Comparison of ENCODE assay signal across 17 cellular contexts in the genomic region with DNA sequence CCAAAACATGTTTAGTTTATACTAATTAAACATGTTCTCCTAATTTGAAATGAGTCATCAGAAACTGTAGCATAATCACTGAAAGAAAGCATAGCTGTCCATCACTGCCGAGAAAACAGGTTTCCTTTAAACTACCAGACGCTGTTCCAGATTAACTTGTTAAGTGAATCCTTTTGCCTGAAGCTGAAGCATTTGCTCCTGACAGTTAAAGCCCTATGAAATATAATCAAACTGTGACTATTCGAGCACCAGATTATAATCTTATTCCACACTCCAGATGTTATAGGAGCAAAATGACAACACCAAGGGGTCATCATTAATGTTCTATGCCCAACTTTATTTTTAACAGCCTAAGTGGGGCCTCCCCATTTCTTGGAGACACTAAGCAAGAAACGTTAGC.
DNase-seq lines count a peak whose midpoint lies in the region; ATAC-seq and TF ChIP-seq lines count a peak whose summit lies in the region.
"Had no signal": no experiment of that assay in that cellular context is flagged by ENCODE, and none has a peak within 500 bp of the region (broad histone marks: within the 10 kb centered on the region; RNA-seq: fewer than 3 reads in every experiment).

No MANE protein-coding gene starts in this region.

- TF ChIP-seq POLR2A in stomach (IDR thresholded peaks at IDR 0.05): no peak
- TF ChIP-seq POLR2A in transverse colon (IDR thresholded peaks at IDR 0.05): no peak
- no peak for TF ChIP-seq POLR2A in vagina (IDR thresholded peaks at IDR 0.05)

- no peak for TF ChIP-seq EP300 in stomach (IDR thresholded peaks at IDR 0.05)
- no peak for TF ChIP-seq EP300 in transverse colon (IDR thresholded peaks at IDR 0.05; ENCODE audit: low read depth)

- H3K27me3 Mint-ChIP-seq in nephron (ENCODE audit: low read depth): no peaks in the 10 kb centered on the region

- intact Hi-C loops in stomach (cut with DNase I; ENCODE audit: low total_unique reads): no loop called here
- intact Hi-C loops in transverse colon (cut with DNase I; ENCODE audit: low total_unique reads): no loop called here
- intact Hi-C loops in vagina (cut with DNase I): no loop called here

- H3K4me3 Mint-ChIP-seq in nephron: no peak overlapping the region
- H3K4me3 Mint-ChIP-seq: CD14-positive monocyte had no signal

- peaks cover 51% of the 10 kb centered on the region for H3K4me1 Mint-ChIP-seq in nephron

- H3K4me3 ChIP-seq in SJCRH30: no peak overlapping the region
- no peak overlapping the region for H3K4me3 ChIP-seq in stomach
- no peak overlapping the region for H3K4me3 ChIP-seq in transverse colon
- H3K4me3 ChIP-seq in vagina: no peak overlapping the region

- no peak for TF ChIP-seq CTCF in nephron (IDR thresholded peaks at IDR 0.05; ENCODE audit: unreplicated experiment in 3 of 3)
- TF ChIP-seq CTCF in stomach (IDR thresholded peaks at IDR 0.05): no peak
- no peak for TF ChIP-seq CTCF in transverse colon (IDR thresholded peaks at IDR 0.05)
- TF ChIP-seq CTCF in vagina (IDR thresholded peaks at IDR 0.05): no peak

- H3K36me3 ChIP-seq in SJCRH30 (peaks cover 21% of the 10 kb centered on the region), stomach (peaks cover 0 to 25% (median 12%) of the 10 kb centered on the region in 4 donors), transverse colon (no peaks in the 10 kb centered on the region), vagina (no peaks in the 10 kb centered on the region)

- H3K4me1 ChIP-seq in SJCRH30 (peaks cover 42% of the 10 kb centered on the region), stomach (peaks cover 18 to 56% (median 36%) of the 10 kb centered on the region in 4 donors), transverse colon (peaks cover 0 to 5% (median 0%) of the 10 kb centered on the region in 4 donors), vagina (peaks cover 11% of the 10 kb centered on the region)
- H3K4me1 ChIP-seq: Caco-2 had no signal

- H3K9me3 ChIP-seq in SJCRH30 (replicated peaks): no peaks in the 10 kb centered on the region
- no peaks in the 10 kb centered on the region for H3K9me3 ChIP-seq in stomach
- H3K9me3 ChIP-seq in transverse colon: no peaks in the 10 kb centered on the region
- no peaks in the 10 kb centered on the region for H3K9me3 ChIP-seq in vagina
- H3K9me3 ChIP-seq: Caco-2 had no signal

- no peaks in the 10 kb centered on the region for H3K9me3 Mint-ChIP-seq in nephron
- H3K9me3 Mint-ChIP-seq: CD14-positive monocyte had no signal

- in situ Hi-C loops in transverse colon (cut with MboI; ENCODE audit: low pct_ligation_motif_present in 1 of 4, low pct_unique_long_range_greater_than_20kb in 1 of 4, low sequenced_read_pairs in 3 of 4): no loop called here

- 20 to 40% (median 35%) methylated on average over 4 of the region's 4 CpGs for WGBS in stomach, 5 donors
- WGBS in transverse colon (ENCODE audit: low coverage in 1 of 2), 2 donors: 69 to 72% methylated on average over 4 of the region's 4 CpGs

- H3K27ac ChIP-seq in SJCRH30: peak overlapping the region; percentile 67
- peak overlapping the region in 4 of 5 donors; percentile 12 to 71 (median 56) for H3K27ac ChIP-seq in stomach
- H3K27ac ChIP-seq in transverse colon: peak overlapping the region in 1 of 4 donors; percentile 39
- H3K27ac ChIP-seq in vagina: no peak overlapping the region

- H3K36me3 Mint-ChIP-seq in nephron (ENCODE audit: low read depth): peaks cover 46% of the 10 kb centered on the region

- H3K27me3 ChIP-seq in SJCRH30 (no peaks in the 10 kb centered on the region), stomach (no peaks in the 10 kb centered on the region), transverse colon (no peaks in the 10 kb centered on the region), vagina (no peaks in the 10 kb centered on the region)

- peak in 1 of 2 experiments; percentile 47 for DNase-seq in SJCRH30
- DNase-seq in stomach: no peak
- no peak for DNase-seq in transverse colon
- DNase-seq in vagina (ENCODE audit: extremely low spot score in 2 of 2): no peak
- DNase-seq: ACHN, AML-193, Caco-2, H7, Kasumi-1, NCI-H1694, NCI-H524 treated with DMSO at 0.1 percent for 48 hours had no signal

- ATAC-seq in esophagus mucosa: peak; percentile 48
- ATAC-seq in activated CD4-positive, CD25-positive, alpha-beta regulatory T cell treated with anti-CD3 and anti-CD28 coated beads, Interleukin-2, amount 50 U/mL, for 24 hours: no peak
- ATAC-seq in GM18861 (IDR thresholded peaks at IDR 0.05; ENCODE audit: unreplicated experiment): no peak
- ATAC-seq: Panc1 had no signal

- peak overlapping the region; percentile 84 to 91 (median 91) for H3K27ac Mint-ChIP-seq in nephron
- H3K27ac Mint-ChIP-seq: CD14-positive monocyte had no signal
